1 cellular context compared by ENCODE assay signal in genomic region chr19:41437944-41438574, GRCh38.
TF ChIP-seq lines count a peak whose summit lies in the region.

No MANE protein-coding gene starts in this region.

TF ChIP-seq in neural cell, 6 proteins besides CTCF, POLR2A, EP300 and RAD21:
- TF ChIP-seq EZH2 (IDR thresholded peaks at IDR 0.05; ENCODE audit: borderline replicate concordance, insufficient read depth, low read length, poor library complexity, severe bottlenecking) (no peak), POLR2AphosphoS5 (IDR thresholded peaks at IDR 0.05) (no peak), SMC3 (conservative IDR thresholded peaks at IDR 0.05; ENCODE audit: poor library complexity) (no peak)
TF ChIP-seq in neural cell: peak in this region for 0.
